In genomic region chr14:104665663-104666522, GRCh38 we compare ENCODE assay signal across 8 cellular contexts. TPM values are rescaled to one million over a fixed set of nuclear protein-coding genes. Genes with fewer than 3 reads are reported as not detected.
DNase-seq lines count a peak whose midpoint lies in the region; ATAC-seq, FAIRE-seq and TF ChIP-seq lines count a peak whose summit lies in the region.

No MANE protein-coding gene starts in this region.

- H3K9me3 ChIP-seq in lung (ENCODE audit: control insufficient read depth in 2 of 2, insufficient read depth in 1 of 2, low read length in 1 of 2) (peaks cover 0 to 5% of the 10 kb centered on the region in 2 donors), tibial artery (peaks cover 0 to 3% (median under 1%) of the 10 kb centered on the region in 3 donors)

- H3K4me3 ChIP-seq in bronchial epithelial cell (ENCODE audit: low read depth, low read length) (no peak overlapping the region), lung (no peak overlapping the region), tibial artery (no peak overlapping the region)

- in situ Hi-C loops in GM13976 (cut with MboI; ENCODE audit: low sequenced_read_pairs, unreplicated experiment), result no loop called here

- H3K27ac ChIP-seq in lung (ENCODE audit: low read depth in 1 of 2, low read length in 1 of 2) (peak overlapping the region in 1 of 2 donors; percentile 58), tibial artery (no peak overlapping the region)

- intact Hi-C loops in tibial artery (cut with DNase I; ENCODE audit: low total_unique reads), result loop anchor here (5.0 kb wide), 1 partner anchor 41 kb away; no protein-coding TSS in a partner anchor

- H3K27me3 ChIP-seq in bronchial epithelial cell (ENCODE audit: control insufficient read depth, insufficient read depth, low read length) (no peaks in the 10 kb centered on the region), lung (ENCODE audit: control insufficient read depth, insufficient read depth) (no peaks in the 10 kb centered on the region), tibial artery (peaks cover 0 to 4% of the 10 kb centered on the region in 2 donors)

- H3K36me3 ChIP-seq in bronchial epithelial cell (ENCODE audit: control insufficient read depth, insufficient read depth, low read length) (no peaks in the 10 kb centered on the region), lung (ENCODE audit: control insufficient read depth in 2 of 2, insufficient read depth in 2 of 2, low read length in 2 of 2) (no peaks in the 10 kb centered on the region), tibial artery (no peaks in the 10 kb centered on the region)

- peak; percentile 80 for ATAC-seq in lung (ENCODE audit: insufficient read depth, low FRiP score)
- no peak for ATAC-seq in GM18861 (IDR thresholded peaks at IDR 0.05; ENCODE audit: unreplicated experiment)

- no peak for FAIRE-seq in bronchial epithelial cell (lab: Jason Lieb, UNC)

- peak; percentile 22 for TF ChIP-seq CTCF in GM13976 (IDR thresholded peaks at IDR 0.05; ENCODE audit: borderline replicate concordance, control extremely low read depth, extremely low read depth, insufficient read depth, missing control alignments)
- peak; percentile 74 for TF ChIP-seq CTCF in bronchial epithelial cell (IDR thresholded peaks at IDR 0.05; ENCODE audit: insufficient read depth, low read length, severe bottlenecking)
- TF ChIP-seq CTCF in lung (IDR thresholded peaks at IDR 0.05; ENCODE audit: control extremely low read depth, extremely low read depth), result peak; percentile 26
- TF ChIP-seq CTCF in tibial artery (IDR thresholded peaks at IDR 0.05), result peak; percentile 55 to 61

- DNase-seq in GM13976 (ENCODE audit: low spot score) (no peak), SHP77 (lab: John Stamatoyannopoulos, UW) (peak; percentile 40 to 45), bronchial epithelial cell (ENCODE audit: low read depth) (peak; percentile 25), lung (ENCODE audit: low spot score) (no peak), tibial artery (peak in 1 of 2 donors; percentile 79), SIG-M5 treated with dmso at 0.1 percent for 504 hours (lab: John Stamatoyannopoulos, UW; ENCODE audit: unreplicated experiment) (no peak), GM03348 (ENCODE audit: low spot score) (no peak)

- 50 to 51% methylated on average over 27 of the region's 27 CpGs for WGBS in lung, 2 donors

- H3K4me1 ChIP-seq in lung (ENCODE audit: control insufficient read depth in 2 of 2, insufficient read depth in 2 of 2, low read length in 2 of 2) (peaks cover 0 to 7% of the 10 kb centered on the region in 2 donors), tibial artery (peaks cover 0 to 11% (median 4%) of the 10 kb centered on the region in 4 donors)

RNA-seq across cellular contexts. Expression of gene INF2, which starts 23.5 kb away (rescaled TPM):
- 26.2 and 26.6 TPM in 2 replicates for total RNA-seq in bronchial epithelial cell
- total RNA-seq in lung, result 100 to 1,000 TPM in 1 of 2 donors, 10 to 100 TPM in 1; 46.1 to 119 TPM
- polyA plus RNA-seq in lung, result 100 to 1,000 TPM in 1 of 2 donors, 10 to 100 TPM in 1; 49.4 to 107 TPM

RNA-seq across cellular contexts. Expression of gene ADSS1, which starts 58.1 kb away (rescaled TPM):
- total RNA-seq in bronchial epithelial cell (18.2 and 34.3 TPM in 2 replicates), lung (1 to 10 TPM; 8.0 to 9.3 TPM)
- polyA plus RNA-seq in lung, result 1 to 10 TPM; 5.3 to 6.1 TPM

Comparison
In these comparisons a context has a peak if more than half of its experiments do, and no peak if none do; other contexts are left out.
1. DNase-seq: peak in SHP77 (2 of 2) and bronchial epithelial cell (single experiment); none in GM13976 (single experiment), lung (single experiment), SIG-M5 treated with dmso at 0.1 percent for 504 hours (single experiment) and GM03348 (single experiment).
2. CTCF ChIP-seq: peak in every context shown above with its lines; median percentile 74 in bronchial epithelial cell; 58 in tibial artery; 26 in lung; 22 in GM13976.